In genomic region chr14:85301506-85301905, GRCh38 we compare ENCODE assay signal across 15 cellular contexts.
DNase-seq lines count a peak whose midpoint lies in the region; ATAC-seq lines count a peak whose summit lies in the region.
"Had no signal": no experiment of that assay in that cellular context is flagged by ENCODE, and none has a peak within 500 bp of the region (broad histone marks: within the 10 kb centered on the region; RNA-seq: fewer than 3 reads in every experiment).

No MANE protein-coding gene starts in this region.

- no peaks in the 10 kb centered on the region for H3K4me1 Mint-ChIP-seq in activated CD4-positive, alpha-beta T cell treated with anti-CD3 and anti-CD28 coated beads, Interleukin-2, amount 10 ng/mL, durations not matched to agents 24 days and 14 days
- H3K4me1 Mint-ChIP-seq: H9 had no signal

- H3K9me3 Mint-ChIP-seq in activated CD4-positive, alpha-beta T cell treated with anti-CD3 and anti-CD28 coated beads, Interleukin-2, amount 10 ng/mL, durations not matched to agents 24 days and 14 days = peaks cover 9% of the 10 kb centered on the region
- H3K9me3 Mint-ChIP-seq: H9 had no signal

- intact Hi-C loops in activated CD4-positive, alpha-beta T cell treated with anti-CD3 and anti-CD28 coated beads, Interleukin-2, amount 10 ng/mL, durations not matched to agents 24 days and 14 days (cut with micrococcal nuclease) = no loop called here

- no peak for ATAC-seq in GM19324 (IDR thresholded peaks at IDR 0.05; ENCODE audit: low FRiP score, unreplicated experiment)
- ATAC-seq: HepG2 had no signal

- H3K27me3 Mint-ChIP-seq in activated CD4-positive, alpha-beta T cell treated with anti-CD3 and anti-CD28 coated beads, Interleukin-2, amount 10 ng/mL, durations not matched to agents 24 days and 14 days = no peaks in the 10 kb centered on the region
- H3K27me3 Mint-ChIP-seq: CD4-positive, alpha-beta memory T cell had no signal

- H3K36me3 Mint-ChIP-seq in activated CD4-positive, alpha-beta T cell treated with anti-CD3 and anti-CD28 coated beads, Interleukin-2, amount 10 ng/mL, durations not matched to agents 24 days and 14 days (ENCODE audit: low read depth) = no peaks in the 10 kb centered on the region
- H3K36me3 Mint-ChIP-seq: CD14-positive monocyte; CD4-positive, alpha-beta memory T cell had no signal

- DNase-seq in NCI-H2171 treated with DMSO at 0.1 percent for 48 hours (lab: John Stamatoyannopoulos, UW) (peak; percentile 62), NCI-H2171 (lab: John Stamatoyannopoulos, UW) (no peak), NCI-H2081 treated with DMSO at 0.1 percent for 48 hours (lab: John Stamatoyannopoulos, UW) (peak; percentile 18), SK-N-DZ (ENCODE audit: low spot score) (peak; percentile 20), NCI-H1417 treated with DMSO at 0.1 percent for 48 hours (lab: John Stamatoyannopoulos, UW) (no peak)
- DNase-seq in activated CD4-positive, alpha-beta T cell treated with anti-CD3 and anti-CD28 coated beads, Interleukin-2, amount 10 ng/mL, durations not matched to agents 24 days and 14 days = no peak
- DNase-seq: 8988T; Calu3; CD4-positive, alpha-beta memory T cell; DMS79 treated with DMSO at 0.1 percent for 48 hours; GF-D8; H9 had no signal

- H3K27ac Mint-ChIP-seq in activated CD4-positive, alpha-beta T cell treated with anti-CD3 and anti-CD28 coated beads, Interleukin-2, amount 10 ng/mL, durations not matched to agents 24 days and 14 days = no peak overlapping the region
- H3K27ac Mint-ChIP-seq: CD14-positive monocyte; CD4-positive, alpha-beta memory T cell; H9 had no signal

- H3K4me3 Mint-ChIP-seq in activated CD4-positive, alpha-beta T cell treated with anti-CD3 and anti-CD28 coated beads, Interleukin-2, amount 10 ng/mL, durations not matched to agents 24 days and 14 days = no peak overlapping the region
- H3K4me3 Mint-ChIP-seq: CD14-positive monocyte; CD4-positive, alpha-beta memory T cell; H9 had no signal

Comparison
In these comparisons a context has a peak if more than half of its experiments do, and no peak if none do; other contexts are left out.
1. DNase-seq: peak in NCI-H2171 treated with DMSO at 0.1 percent for 48 hours (single experiment), NCI-H2081 treated with DMSO at 0.1 percent for 48 hours (single experiment) and SK-N-DZ (single experiment); none in NCI-H2171 (single experiment), activated CD4-positive, alpha-beta T cell treated with anti-CD3 and anti-CD28 coated beads, Interleukin-2, amount 10 ng/mL, durations not matched to agents 24 days and 14 days (single experiment) and NCI-H1417 treated with DMSO at 0.1 percent for 48 hours (single experiment).